In the genomic region with DNA sequence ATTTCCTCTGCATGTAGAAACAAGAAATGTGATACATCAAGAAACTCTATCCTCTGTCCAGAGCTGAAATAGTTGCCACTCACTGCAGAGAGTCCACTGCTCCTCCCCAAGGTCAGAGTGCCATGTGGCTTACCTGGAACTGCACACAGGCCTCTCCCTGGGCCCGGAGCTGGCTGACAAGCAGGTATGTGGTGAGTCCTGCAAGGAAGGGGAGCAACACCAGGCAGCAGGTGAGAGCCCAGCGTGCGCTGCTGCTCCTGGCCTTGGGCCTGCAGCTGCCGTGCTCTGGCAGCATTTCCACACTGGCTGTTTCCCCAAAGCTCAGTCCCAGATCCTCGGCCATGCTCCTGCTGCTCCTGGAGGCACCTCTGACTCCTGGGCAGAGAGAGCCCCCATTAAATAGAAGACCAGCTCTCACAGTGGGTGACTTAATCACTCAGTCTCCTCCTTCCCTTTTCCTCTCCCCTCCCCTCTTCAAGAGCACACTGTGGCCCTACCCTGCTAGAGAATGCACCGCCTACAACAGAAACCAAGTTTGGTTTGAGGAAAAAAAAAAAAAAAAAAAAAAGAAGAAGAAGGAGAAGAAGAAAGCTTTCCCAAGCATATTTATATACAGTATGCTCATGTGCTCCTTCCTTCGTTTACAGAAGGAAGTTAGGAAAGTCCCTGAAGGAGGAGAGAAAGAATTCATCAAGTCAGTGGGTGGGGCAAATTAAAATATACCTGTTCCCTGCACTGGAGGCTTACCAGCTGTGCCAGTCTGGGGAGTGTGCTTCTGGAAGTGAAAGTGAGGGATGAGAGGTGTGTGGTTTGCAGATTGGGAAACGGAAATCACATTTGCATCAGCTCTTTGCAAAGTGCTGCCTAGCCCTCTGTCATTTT, we compare ENCODE assay signal across 8 cellular contexts. TPM values are rescaled to one million over a fixed set of nuclear protein-coding genes. Genes with fewer than 3 reads are reported as not detected.
DNase-seq lines count a peak whose midpoint lies in the region; ATAC-seq and TF ChIP-seq lines count a peak whose summit lies in the region.

Gene TNFSF15 (minus strand): TSS at position 370 of the 882 bp plus-strand sequence. CDS start 27 bp downstream, at position 343.

- no peaks in the 10 kb centered on the region for H3K36me3 Mint-ChIP-seq in T-helper 17 cell (ENCODE audit: low read depth)

- no peaks in the 10 kb centered on the region for H3K36me3 ChIP-seq in sigmoid colon

- H3K4me3 ChIP-seq in sigmoid colon: peak within 1 kb of the TSS in 3 of 4 donors; percentile 13 to 33 (median 28)

- POLR2A ChIA-PET in GM10248 (lab: Yijun Ruan, JAX): no interaction called here

- H3K27me3 Mint-ChIP-seq in T-helper 17 cell: no peaks in the 10 kb centered on the region

- no peak for TF ChIP-seq EP300 in sigmoid colon (IDR thresholded peaks at IDR 0.05)

- ATAC-seq in GM21528 (IDR thresholded peaks at IDR 0.05; ENCODE audit: low FRiP score, unreplicated experiment) (peak; percentile 98), T-helper 17 cell (peak; percentile 68), left cardiac atrium (peak; percentile 57 to 88)

- TF ChIP-seq CTCF in GM10248 (IDR thresholded peaks at IDR 0.05; ENCODE audit: control extremely low read depth, extremely low read depth, low read depth, missing control alignments) (no peak), sigmoid colon (IDR thresholded peaks at IDR 0.05) (no peak)

- peaks cover 33% of the 10 kb centered on the region for H3K4me1 Mint-ChIP-seq in T-helper 17 cell

- peaks cover 0 to 16% (median 12%) of the 10 kb centered on the region in 4 donors for H3K4me1 ChIP-seq in sigmoid colon

- H3K27ac ChIP-seq in sigmoid colon: peak within 1 kb of the TSS in 3 of 4 donors; percentile 25 to 42 (median 25)

- CTCF ChIA-PET in GM10248 (lab: Yijun Ruan, JAX): interaction anchor here (0.8 kb wide), 1 partner anchor 37 kb away, joined by 3 read pairs; no protein-coding TSS in a partner anchor

- WGBS in sigmoid colon, 2 donors: 3 to 28% methylated on average over 8 of the region's 8 CpGs

- H3K27me3 ChIP-seq in sigmoid colon: no peaks in the 10 kb centered on the region

- intact Hi-C loops in left cardiac atrium (cut with DNase I): no loop called here
- intact Hi-C loops in sigmoid colon (cut with DNase I): loop anchor here (5.0 kb wide), 1 partner anchor 51 kb away; no protein-coding TSS in a partner anchor

- peak within 1 kb of the TSS; percentile 76 for H3K27ac Mint-ChIP-seq in T-helper 17 cell

- H3K4me3 Mint-ChIP-seq in T-helper 17 cell: peak within 1 kb of the TSS; percentile 78

- no peak for TF ChIP-seq POLR2A in sigmoid colon (IDR thresholded peaks at IDR 0.05)

- H3K9me3 ChIP-seq in T-helper 17 cell (ENCODE audit: control insufficient read depth, low read length, poor library complexity, severe bottlenecking) (no peaks in the 10 kb centered on the region), sigmoid colon (no peaks in the 10 kb centered on the region)

- DNase-seq in GM10248 (ENCODE audit: extremely low spot score) (peak; percentile 43), HuH-7 (ENCODE audit: low spot score) (peak; percentile 15), T-helper 17 cell (no peak), left cardiac atrium (no peak), sigmoid colon (peak; percentile 63), NK-92 (lab: John Stamatoyannopoulos, UW; ENCODE audit: unreplicated experiment) (no peak), NCI-H748 (lab: John Stamatoyannopoulos, UW; ENCODE audit: unreplicated experiment) (no peak)

RNA-seq across cellular contexts. Expression of gene TNFSF15, which starts in this region (rescaled TPM):
- total RNA-seq in T-helper 17 cell (under 1 TPM in 1 of 2 donors, not detected in 1; 0.05 TPM), left cardiac atrium (under 1 TPM; 0.03 to 0.05 TPM), sigmoid colon (10 to 100 TPM in 2 of 4 donors, 1 to 10 TPM in 2; 2.3 to 13.2 (median 10.1) TPM)
- 1 to 10 TPM in 1 of 3 donors, under 1 TPM in 2; 0.60 to 1.5 (median 0.92) TPM for polyA plus RNA-seq in sigmoid colon

Comparison
In these comparisons a context has a peak if more than half of its experiments do, and no peak if none do; other contexts are left out.
1. Peak in ATAC-seq in T-helper 17 cell; RNA of the gene not detected or under 1 TPM.
2. Peak in ATAC-seq in left cardiac atrium; RNA of the gene not detected or under 1 TPM.
3. DNase-seq: peak in GM10248 (single experiment), HuH-7 (single experiment) and sigmoid colon (single experiment); none in T-helper 17 cell (0 of 3), left cardiac atrium (single experiment), NK-92 (single experiment) and NCI-H748 (single experiment).
4. Peak in every context shown above with its lines, with median percentiles within 50 percentile points of each other: ATAC-seq.